Comparison of ENCODE assay signal across 19 cellular contexts in the genomic region with DNA sequence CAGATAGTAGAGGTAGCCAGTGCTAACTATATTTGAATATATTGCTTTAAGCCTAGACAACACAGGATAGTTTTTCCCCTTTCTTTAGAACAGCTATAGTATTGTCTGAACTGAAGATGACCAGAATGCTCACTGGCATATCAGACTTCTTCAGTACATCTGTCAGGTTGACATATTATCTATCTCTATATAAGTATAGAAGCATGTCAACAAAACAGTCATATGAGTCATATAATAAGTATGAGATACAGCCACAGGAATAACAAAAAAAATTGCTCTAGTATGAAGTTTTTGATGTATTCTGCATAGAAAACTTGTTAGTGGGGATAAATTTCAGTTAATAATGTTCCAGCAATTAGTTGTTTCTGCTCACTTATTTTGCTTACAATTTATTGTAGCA.
"Had no signal": no experiment of that assay in that cellular context is flagged by ENCODE, and none has a peak within 500 bp of the region (broad histone marks: within the 10 kb centered on the region; RNA-seq: fewer than 3 reads in every experiment).

No MANE protein-coding gene starts in this region.

- H3K4me1 Mint-ChIP-seq: activated CD4-positive, alpha-beta T cell treated with anti-CD3 and anti-CD28 coated beads, Interleukin-2, amount 10 ng/mL, durations not matched to agents 7 days and 5 days; T-cell had no signal

- H3K27ac Mint-ChIP-seq: activated CD4-positive, alpha-beta memory T cell treated with anti-CD3 and anti-CD28 coated beads for 36 hours; activated CD4-positive, alpha-beta T cell treated with anti-CD3 and anti-CD28 coated beads, Interleukin-2, amount 10 ng/mL, durations not matched to agents 7 days and 5 days; activated naive CD4-positive, alpha-beta T cell treated with anti-CD3 and anti-CD28 coated beads for 36 hours; activated naive CD8-positive, alpha-beta T cell; dendritic cell treated with granulocyte-macrophage colony-stimulating factor and Interleukin-4, amounts not matched to agents 40 ng/mL and 50 ng/mL, for 4 days; T-cell had no signal

- H3K9me3 Mint-ChIP-seq: activated naive CD4-positive, alpha-beta T cell treated with anti-CD3 and anti-CD28 coated beads for 36 hours; dendritic cell treated with granulocyte-macrophage colony-stimulating factor and Interleukin-4, amounts not matched to agents 40 ng/mL and 50 ng/mL, for 4 days had no signal

- DNase-seq: activated CD4-positive, alpha-beta memory T cell treated with anti-CD3 and anti-CD28 coated beads for 36 hours; activated CD4-positive, alpha-beta T cell treated with anti-CD3 and anti-CD28 coated beads, Interleukin-2, amount 10 ng/mL, durations not matched to agents 7 days and 5 days; activated CD4-positive, CD25-positive, alpha-beta regulatory T cell; activated CD8-positive, alpha-beta memory T cell treated with anti-CD3 and anti-CD28 coated beads for 24 hours; activated gamma-delta T cell; activated naive CD4-positive, alpha-beta T cell treated with anti-CD3 and anti-CD28 coated beads for 36 hours; activated T-cell treated with anti-CD3 and anti-CD28 coated beads, Interleukin-2, amount 50 U/mL, for 4 hours; cerebellar nuclear complex; NCI-H1092; NCI-H1417; NCI-H1930; NCI-H446; NCI-H524; SHP77 treated with DMSO at 0.1 percent for 48 hours; T-cell; T-helper 2 cell; T1000 had no signal

- H3K36me3 Mint-ChIP-seq: activated CD4-positive, alpha-beta memory T cell treated with anti-CD3 and anti-CD28 coated beads for 36 hours; activated naive CD8-positive, alpha-beta T cell; T-cell had no signal

- H3K27me3 Mint-ChIP-seq: activated CD4-positive, alpha-beta memory T cell treated with anti-CD3 and anti-CD28 coated beads for 36 hours; activated CD4-positive, alpha-beta T cell treated with anti-CD3 and anti-CD28 coated beads, Interleukin-2, amount 10 ng/mL, durations not matched to agents 7 days and 5 days; activated naive CD8-positive, alpha-beta T cell; dendritic cell treated with granulocyte-macrophage colony-stimulating factor and Interleukin-4, amounts not matched to agents 40 ng/mL and 50 ng/mL, for 4 days; T-cell had no signal

- ATAC-seq: activated T-cell treated with anti-CD3 and anti-CD28 coated beads, Interleukin-2, amount 50 U/mL, for 4 hours; T-cell had no signal

- H3K4me3 Mint-ChIP-seq: activated CD4-positive, alpha-beta memory T cell treated with anti-CD3 and anti-CD28 coated beads for 36 hours; activated CD4-positive, alpha-beta T cell treated with anti-CD3 and anti-CD28 coated beads, Interleukin-2, amount 10 ng/mL, durations not matched to agents 7 days and 5 days; activated naive CD4-positive, alpha-beta T cell treated with anti-CD3 and anti-CD28 coated beads for 36 hours; activated naive CD8-positive, alpha-beta T cell; activated T-cell treated with anti-CD3 and anti-CD28 coated beads, Interleukin-2, amount 50 U/mL, for 4 hours; dendritic cell treated with granulocyte-macrophage colony-stimulating factor and Interleukin-4, amounts not matched to agents 40 ng/mL and 50 ng/mL, for 4 days; T-cell had no signal
